Comparison of ENCODE assay signal across 20 cellular contexts in the genomic region with DNA sequence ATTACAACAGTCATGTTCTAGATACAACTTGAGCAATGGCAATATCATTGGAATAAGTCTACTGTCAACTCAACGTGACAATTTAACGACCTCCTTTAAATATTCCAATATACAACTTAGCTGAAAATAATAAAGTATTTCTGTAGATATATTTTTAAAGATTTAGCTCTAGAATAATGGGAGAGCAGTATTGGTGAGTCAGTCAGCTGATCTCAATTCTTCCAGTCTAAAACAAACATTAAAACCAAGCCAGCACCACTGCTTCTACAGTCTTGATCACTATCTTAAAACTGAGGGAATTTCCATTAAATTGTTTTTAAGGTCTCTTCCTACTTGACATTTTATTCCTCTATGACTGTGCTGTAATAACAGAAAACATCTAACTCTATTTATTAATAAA. TPM values are rescaled to one million over a fixed set of nuclear protein-coding genes. Genes with fewer than 3 reads are reported as not detected.
DNase-seq lines count a peak whose midpoint lies in the region; ATAC-seq, FAIRE-seq and TF ChIP-seq lines count a peak whose summit lies in the region.
"Had no signal": no experiment of that assay in that cellular context is flagged by ENCODE, and none has a peak within 500 bp of the region (broad histone marks: within the 10 kb centered on the region; RNA-seq: fewer than 3 reads in every experiment).

No MANE protein-coding gene starts in this region.

- H3K4me1 ChIP-seq in CD4-positive, CD25-positive, alpha-beta regulatory T cell (ENCODE audit: control insufficient read depth, insufficient read depth, low read length, poor library complexity, severe bottlenecking) = peaks cover 25% of the 10 kb centered on the region
- H3K4me1 ChIP-seq in IMR-90 (ENCODE audit: control insufficient read depth, insufficient read depth, low read length) (no peaks in the 10 kb centered on the region), HepG2 (ENCODE audit: insufficient read depth, low read length) (no peaks in the 10 kb centered on the region)

- peaks cover 3% of the 10 kb centered on the region; the same call in 1 of the 2 replicates for H4K20me1 ChIP-seq in IMR-90 (ENCODE audit: insufficient read depth, low read length)
- no peaks in the 10 kb centered on the region for H4K20me1 ChIP-seq in HepG2 (ENCODE audit: insufficient read depth, low read length)

- H3K79me2 ChIP-seq in HepG2 (ENCODE audit: insufficient read depth, low read length) = peaks cover 16% of the 10 kb centered on the region

- TF ChIP-seq CTCF in IMR-90 (conservative IDR thresholded peaks at IDR 0.05; ENCODE audit: low read depth, low read length) = no peak
- no peak for TF ChIP-seq CTCF in brain microvascular endothelial cell (IDR thresholded peaks at IDR 0.05; ENCODE audit: low read depth, low read length, missing control alignments)
- TF ChIP-seq CTCF in HepG2 (CRISPR knock-in tag; IDR thresholded peaks at IDR 0.05) = no peak

- H2BK20ac ChIP-seq in IMR-90 (ENCODE audit: low read depth, low read length) = no peak overlapping the region

- intact Hi-C loops in IMR-90 (cut with micrococcal nuclease) = no loop called here
- intact Hi-C loops in HepG2 (cut with micrococcal nuclease; ENCODE audit: unreplicated experiment) = no loop called here

- no peak overlapping the region for H4K8ac ChIP-seq in IMR-90 (ENCODE audit: low read depth in 2 of 2, low read length in 2 of 2)

- peaks cover 5% of the 10 kb centered on the region for H3K9me1 ChIP-seq in IMR-90 (ENCODE audit: insufficient read depth, low read length)

- H2BK15ac ChIP-seq in IMR-90 (ENCODE audit: low read depth, low read length) = no peak overlapping the region

- no peak overlapping the region for H3K4me2 ChIP-seq in IMR-90 (ENCODE audit: low read depth, low read length)
- no peak overlapping the region for H3K4me2 ChIP-seq in HepG2 (ENCODE audit: low read depth, low read length)

- peaks cover 14 to 32% of the 10 kb centered on the region in 2 experiments for H3K79me1 ChIP-seq in IMR-90 (ENCODE audit: low read depth in 1 of 2, low read length in 2 of 2)

- no peak overlapping the region for H3K4ac ChIP-seq in IMR-90 (ENCODE audit: low read depth, low read length)

- H3K9me3 ChIP-seq in CD4-positive, CD25-positive, alpha-beta regulatory T cell (ENCODE audit: control insufficient read depth in 2 of 2, low read length in 2 of 2) = no peaks in the 10 kb centered on the region
- H3K9me3 ChIP-seq in IMR-90 (ENCODE audit: control insufficient read depth, insufficient read depth, low read length) (no peaks in the 10 kb centered on the region), HepG2 (ENCODE audit: low read length) (no peaks in the 10 kb centered on the region)
- H3K9me3 ChIP-seq: ovary had no signal

- POLR2A ChIA-PET in IMR-90 (lab: Charles Lee; ENCODE audit: unreplicated experiment) = no interaction called here
- POLR2A ChIA-PET in HepG2 (lab: Yijun Ruan, JAX) = no interaction called here

- H3K27me3 Mint-ChIP-seq in CD4-positive, CD25-positive, alpha-beta regulatory T cell = no peaks in the 10 kb centered on the region
- H3K27me3 Mint-ChIP-seq: CD4-positive, alpha-beta T cell; memory B cell had no signal

- CTCF ChIA-PET in IMR-90 (lab: Yijun Ruan, JAX) = no interaction called here
- CTCF ChIA-PET in HepG2 (lab: Yijun Ruan, JAX; ENCODE audit: low intra/inter-chr PET ratio, low total read pairs) = no interaction called here

- no peak overlapping the region for H3K18ac ChIP-seq in IMR-90 (ENCODE audit: low read depth, low read length)

- H3K9ac ChIP-seq in IMR-90 (ENCODE audit: low read depth, low read length) (no peak overlapping the region), HepG2 (ENCODE audit: insufficient read depth, low read depth, low read length) (no peak overlapping the region)

- TF ChIP-seq RAD21 in IMR-90 (IDR thresholded peaks at IDR 0.05; ENCODE audit: low read length) = no peak
- TF ChIP-seq RAD21 in HepG2 (CRISPR knock-in tag; IDR thresholded peaks at IDR 0.05) = no peak

- no peak overlapping the region for H3K23ac ChIP-seq in IMR-90 (ENCODE audit: low read depth, low read length)

- no peak overlapping the region for H4K91ac ChIP-seq in IMR-90 (ENCODE audit: insufficient read depth, low read depth, low read length)

- in situ Hi-C loops in IMR-90 (cut with MboI; ENCODE audit: low sequenced_read_pairs) = no loop called here
- in situ Hi-C loops in brain microvascular endothelial cell (cut with HindIII; ENCODE audit: low pct_ligation_motif_present, low sequenced_read_pairs) = no loop called here
- in situ Hi-C loops in HepG2 (cut with HindIII; ENCODE audit: extremely low pct_ligation_motif_present, low pct_unique_long_range_greater_than_20kb) = no loop called here

- no CpG with 5 or more reads among the region's 2 CpGs for WGBS in IMR-90 (ENCODE audit: extremely low coverage in 2 of 2, insufficient read length in 1 of 2), 2 experiments
- WGBS in HepG2 (ENCODE audit: low lambda C conversion rate) = 97% methylated on average over 2 of the region's 2 CpGs

- TF ChIP-seq EP300 in HepG2 (IDR thresholded peaks at IDR 0.05; ENCODE audit: low read depth in 2 of 2, low read length in 2 of 2) (no peak), HepG2 (CRISPR knock-in tag; IDR thresholded peaks at IDR 0.05; ENCODE audit: borderline replicate concordance) (no peak)

- H3K27me3 ChIP-seq in CD4-positive, CD25-positive, alpha-beta regulatory T cell (ENCODE audit: control insufficient read depth, insufficient read depth, low read length) = no peaks in the 10 kb centered on the region
- no peaks in the 10 kb centered on the region for H3K27me3 ChIP-seq in IMR-90 (ENCODE audit: control insufficient read depth, insufficient read depth, low read length)
- H3K27me3 ChIP-seq in brain microvascular endothelial cell (replicated peaks) = no peaks in the 10 kb centered on the region
- H3K27me3 ChIP-seq in HepG2 (ENCODE audit: control insufficient read depth in 1 of 2, insufficient read depth in 2 of 2, low read length in 2 of 2) = no peaks in the 10 kb centered on the region
- H3K27me3 ChIP-seq: dorsolateral prefrontal cortex, ovary had no signal

- no peak overlapping the region for H2AK9ac ChIP-seq in IMR-90 (replicated peaks; ENCODE audit: low read depth, low read length, poor library complexity)

- no peak overlapping the region for H3K4me3 Mint-ChIP-seq in CD4-positive, CD25-positive, alpha-beta regulatory T cell
- H3K4me3 Mint-ChIP-seq: CD4-positive, alpha-beta T cell; H9; memory B cell had no signal

- no peak for FAIRE-seq in HepG2 (lab: Jason Lieb, UNC)

- H2AK5ac ChIP-seq in IMR-90 (ENCODE audit: low read depth, low read length) = no peak overlapping the region

- peaks cover 37 to 68% (median 51%) of the 10 kb centered on the region in 4 donors for H3K4me1 Mint-ChIP-seq in CD4-positive, CD25-positive, alpha-beta regulatory T cell

- H3K9me3 Mint-ChIP-seq in CD4-positive, CD25-positive, alpha-beta regulatory T cell = peaks cover 0 to 3% (median 0%) of the 10 kb centered on the region in 7 donors
- H3K9me3 Mint-ChIP-seq: CD4-positive, alpha-beta T cell; H9; memory B cell had no signal

- H2BK120ac ChIP-seq in IMR-90 (ENCODE audit: low read depth, low read length) = no peak overlapping the region

- DNase-seq in CD4-positive, CD25-positive, alpha-beta regulatory T cell = no peak
- DNase-seq in IMR-90 = peak; percentile 64
- peak; percentile 37 for DNase-seq in brain microvascular endothelial cell
- DNase-seq in HepG2 (ENCODE audit: low spot score) = no peak
- DNase-seq in pons (ENCODE audit: low spot score) = no peak
- no peak for DNase-seq in DMS153 (lab: John Stamatoyannopoulos, UW)
- no peak for DNase-seq in D341Med (ENCODE audit: low spot score)
- DNase-seq: activated CD4-positive, alpha-beta T cell treated with anti-CD3 and anti-CD28 coated beads for 4 hours; CD4-positive, alpha-beta T cell; dorsolateral prefrontal cortex; H9; kidney; NCI-H1417; NCI-H510A treated with DMSO at 0.1 percent for 48 hours; ovary; stimulated activated CD4-positive, alpha-beta T cell treated with anti-CD3 and anti-CD28 coated beads, Interleukin-15, amount 100 ng/mL, for 24 hours had no signal

- no peak overlapping the region for H4K5ac ChIP-seq in IMR-90 (ENCODE audit: low read depth, low read length)

- H3K27ac Mint-ChIP-seq in CD4-positive, CD25-positive, alpha-beta regulatory T cell = no peak overlapping the region
- H3K27ac Mint-ChIP-seq: CD4-positive, alpha-beta T cell; H9; memory B cell had no signal

- no peak overlapping the region for H3K14ac ChIP-seq in IMR-90 (replicated peaks; ENCODE audit: low read depth, low read length)

- no peak for TF ChIP-seq POLR2A in IMR-90 (IDR thresholded peaks at IDR 0.05; ENCODE audit: low read depth, low read length)
- no peak for TF ChIP-seq POLR2A in HepG2 (IDR thresholded peaks at IDR 0.05; ENCODE audit: insufficient read depth in 1 of 2, low read depth in 2 of 2, low read length in 2 of 2)

- dilution Hi-C loops in IMR-90 (cut with HindIII; ENCODE audit: low sequenced_read_pairs, unreplicated experiment) = no loop called here

- no peak for ATAC-seq in CD4-positive, CD25-positive, alpha-beta regulatory T cell (ENCODE audit: low read depth in 2 of 2)
- ATAC-seq in IMR-90 (ENCODE audit: low read depth) (peak; percentile 61), HepG2 (no peak), GM18873 (IDR thresholded peaks at IDR 0.05; ENCODE audit: low FRiP score, unreplicated experiment) (no peak)
- ATAC-seq: sciatic nerve had no signal

- peaks cover 17% of the 10 kb centered on the region for H3K36me3 ChIP-seq in CD4-positive, CD25-positive, alpha-beta regulatory T cell (ENCODE audit: control insufficient read depth, insufficient read depth, low read length)
- H3K36me3 ChIP-seq in IMR-90 (ENCODE audit: control insufficient read depth, insufficient read depth, low read length) (0 out of 2 replicates have a peak, but pooled peaks cover 2% of the 10 kb centered on the region), brain microvascular endothelial cell (replicated peaks) (no peaks in the 10 kb centered on the region), HepG2 (replicated peaks in 1 of 2; ENCODE audit: control insufficient read depth in 1 of 2, insufficient read depth in 2 of 2, low read length in 2 of 2) (peaks cover 2 to 24% of the 10 kb centered on the region in 2 experiments)
- H3K36me3 ChIP-seq: ovary had no signal

- no peak overlapping the region for H2AFZ ChIP-seq in IMR-90 (replicated peaks; ENCODE audit: low read length, poor library complexity)
- no peak overlapping the region for H2AFZ ChIP-seq in HepG2 (ENCODE audit: low read length)

- no TSS peak for BruUV-seq in IMR-90 (replicated peaks; lab: Mats Ljungman, UMichigan)
- no TSS peak for BruUV-seq in HepG2 (replicated peaks; lab: Mats Ljungman, UMichigan)

- no peak overlapping the region for H3K27ac ChIP-seq in CD4-positive, CD25-positive, alpha-beta regulatory T cell (ENCODE audit: insufficient read depth, low read length, poor library complexity, severe bottlenecking)
- no peak overlapping the region for H3K27ac ChIP-seq in IMR-90 (ENCODE audit: insufficient read depth, low read length)
- H3K27ac ChIP-seq in brain microvascular endothelial cell = no peak overlapping the region
- H3K27ac ChIP-seq in HepG2 (ENCODE audit: extremely low read length, insufficient read depth, low read length) = no peak overlapping the region
- H3K27ac ChIP-seq: dorsolateral prefrontal cortex, ovary, RWPE1 had no signal

- no peak overlapping the region for H2BK5ac ChIP-seq in IMR-90 (ENCODE audit: low read depth, low read length, poor library complexity, severe bottlenecking)

- no peak overlapping the region for H3K56ac ChIP-seq in IMR-90 (ENCODE audit: extremely low read depth, insufficient read depth, low read length)

- peak overlapping the region; percentile 14 for H3K4me3 ChIP-seq in CD4-positive, CD25-positive, alpha-beta regulatory T cell (ENCODE audit: low read depth, low read length)
- H3K4me3 ChIP-seq in IMR-90 (ENCODE audit: insufficient read depth, low read depth, low read length) (no peak overlapping the region), brain microvascular endothelial cell (ENCODE audit: low read depth, low read length) (no peak overlapping the region), HepG2 (replicated peaks in 1 of 3; ENCODE audit: insufficient read depth in 1 of 3, low read depth in 2 of 3, low read length in 3 of 3) (no peak overlapping the region)
- H3K4me3 ChIP-seq: dorsolateral prefrontal cortex, ovary had no signal

- H3K36me3 Mint-ChIP-seq in CD4-positive, CD25-positive, alpha-beta regulatory T cell = peaks cover 41% of the 10 kb centered on the region

RNA-seq across cellular contexts. Expression of a gene that starts 38.2 kb away (rescaled TPM):
- total RNA-seq in CD4-positive, CD25-positive, alpha-beta regulatory T cell = 50.2 TPM
- 100 to 1,000 TPM; 127 to 145 (median 130) TPM for polyA plus RNA-seq in CD4-positive, CD25-positive, alpha-beta regulatory T cell
- 21.3 and 60.8 TPM in 2 replicates for total RNA-seq in IMR-90 (2012; rRNA removed)
- 33.4 and 34.5 TPM in 2 replicates for polyA plus RNA-seq in IMR-90 (2012; rRNA removed)
- polyA plus RNA-seq in IMR-90 (2012; cell fraction: cytosol; rRNA removed) = 36.6 and 39.1 TPM in 2 replicates
- polyA plus RNA-seq in IMR-90 (2012; cell fraction: nucleus; rRNA removed; ENCODE audit: low replicate concordance) = 16.3 and 34.0 TPM in 2 replicates
- 186 and 215 TPM in 2 replicates for total RNA-seq in HepG2 (2016; rRNA removed; fragmentation: Illumina TruSeq; extraction: Trizol)
- 27.0 and 31.6 TPM in 2 replicates for total RNA-seq in HepG2 (2016; cell fraction: cytosol; rRNA removed; fragmentation: Illumina TruSeq; extraction: Trizol; ENCODE audit: low read depth)
- total RNA-seq in HepG2 (2016; cell fraction: insoluble cytoplasmic fraction; rRNA removed; fragmentation: Illumina TruSeq; extraction: Trizol) = 183 and 212 TPM in 2 replicates
- 65.5 and 72.1 TPM in 2 replicates for total RNA-seq in HepG2 (2016; cell fraction: membrane; rRNA removed; fragmentation: Illumina TruSeq; extraction: Trizol)
- total RNA-seq in HepG2 (2016; cell fraction: nucleus; rRNA removed; fragmentation: Illumina TruSeq; extraction: Trizol) = 69.4 and 79.5 TPM in 2 replicates
- polyA plus RNA-seq in HepG2 (2011; rRNA removed) = 30.1 and 37.8 TPM in 2 replicates
- 47.4 and 53.1 TPM in 2 replicates for polyA plus RNA-seq in HepG2 (2011; cell fraction: cytosol; rRNA removed)
- polyA plus RNA-seq in HepG2 (2011; cell fraction: nucleus; rRNA removed) = 23.4 and 23.5 TPM in 2 replicates
- 60.3 and 94.1 TPM in 2 replicates for polyA plus RNA-seq in HepG2 (2012)
- polyA plus RNA-seq in HepG2 (2016; cell fraction: cytosol; fragmentation: Illumina TruSeq; extraction: Trizol; ENCODE audit: low read depth) = 30.5 and 34.4 TPM in 2 replicates
- polyA plus RNA-seq in HepG2 (2016; cell fraction: insoluble cytoplasmic fraction; fragmentation: Illumina TruSeq; extraction: Trizol; ENCODE audit: low read depth) = 240 and 243 TPM in 2 replicates
- polyA plus RNA-seq in HepG2 (2016; cell fraction: membrane; fragmentation: Illumina TruSeq; extraction: Trizol; ENCODE audit: low read depth) = 60.8 and 65.8 TPM in 2 replicates
- 136 and 138 TPM in 2 replicates for polyA plus RNA-seq in HepG2 (2016; cell fraction: nucleus; fragmentation: Illumina TruSeq; extraction: Trizol; ENCODE audit: insufficient read depth, low read depth)
- 4.3 and 4.6 TPM in 2 replicates for polyA minus RNA-seq in HepG2 (2011; rRNA and poly(A)+ RNA removed; ENCODE audit: low replicate concordance)
- polyA minus RNA-seq in HepG2 (2011; cell fraction: cytosol; rRNA and poly(A)+ RNA removed) = 13.1 and 18.6 TPM in 2 replicates
- polyA minus RNA-seq in HepG2 (2011; cell fraction: nucleus; rRNA and poly(A)+ RNA removed) = 26.5 and 26.9 TPM in 2 replicates

RNA-seq across cellular contexts. Expression of a gene that starts 58.3 kb away (rescaled TPM):
- total RNA-seq in CD4-positive, CD25-positive, alpha-beta regulatory T cell = 85.5 TPM
- polyA plus RNA-seq in CD4-positive, CD25-positive, alpha-beta regulatory T cell = 10 to 100 TPM in 2 of 4 donors, 1 to 10 TPM in 2; 5.6 to 11.1 (median 8.8) TPM
- total RNA-seq in IMR-90 (2012; rRNA removed) = 17.7 and 23.3 TPM in 2 replicates
- polyA plus RNA-seq in IMR-90 (2012; rRNA removed) = 22.1 and 27.8 TPM in 2 replicates
- polyA plus RNA-seq in IMR-90 (2012; cell fraction: cytosol; rRNA removed) = 4.6 and 5.4 TPM in 2 replicates
- 3.0 and 31.7 TPM in 2 replicates for polyA plus RNA-seq in IMR-90 (2012; cell fraction: nucleus; rRNA removed; ENCODE audit: low replicate concordance)
- 30.6 and 40.8 TPM in 2 replicates for total RNA-seq in HepG2 (2016; rRNA removed; fragmentation: Illumina TruSeq; extraction: Trizol)
- 49.4 and 57.5 TPM in 2 replicates for total RNA-seq in HepG2 (2016; cell fraction: cytosol; rRNA removed; fragmentation: Illumina TruSeq; extraction: Trizol; ENCODE audit: low read depth)
- total RNA-seq in HepG2 (2016; cell fraction: insoluble cytoplasmic fraction; rRNA removed; fragmentation: Illumina TruSeq; extraction: Trizol) = 29.2 and 36.4 TPM in 2 replicates
- total RNA-seq in HepG2 (2016; cell fraction: membrane; rRNA removed; fragmentation: Illumina TruSeq; extraction: Trizol) = 51.1 and 60.2 TPM in 2 replicates
- 28.5 and 30.5 TPM in 2 replicates for total RNA-seq in HepG2 (2016; cell fraction: nucleus; rRNA removed; fragmentation: Illumina TruSeq; extraction: Trizol)
- polyA plus RNA-seq in HepG2 (2011; rRNA removed) = 22.4 and 26.6 TPM in 2 replicates
- polyA plus RNA-seq in HepG2 (2011; cell fraction: cytosol; rRNA removed) = 14.8 and 16.2 TPM in 2 replicates
- 22.9 TPM in 2 replicates for polyA plus RNA-seq in HepG2 (2011; cell fraction: nucleus; rRNA removed)
- 32.6 and 36.1 TPM in 2 replicates for polyA plus RNA-seq in HepG2 (2012)
- 8.1 and 8.7 TPM in 2 replicates for polyA plus RNA-seq in HepG2 (2016; cell fraction: cytosol; fragmentation: Illumina TruSeq; extraction: Trizol; ENCODE audit: low read depth)
- 43.1 and 50.7 TPM in 2 replicates for polyA plus RNA-seq in HepG2 (2016; cell fraction: insoluble cytoplasmic fraction; fragmentation: Illumina TruSeq; extraction: Trizol; ENCODE audit: low read depth)
- 23.5 and 24.1 TPM in 2 replicates for polyA plus RNA-seq in HepG2 (2016; cell fraction: membrane; fragmentation: Illumina TruSeq; extraction: Trizol; ENCODE audit: low read depth)
- 49.1 and 54.5 TPM in 2 replicates for polyA plus RNA-seq in HepG2 (2016; cell fraction: nucleus; fragmentation: Illumina TruSeq; extraction: Trizol; ENCODE audit: insufficient read depth, low read depth)
- polyA minus RNA-seq in HepG2 (2011; rRNA and poly(A)+ RNA removed; ENCODE audit: low replicate concordance) = 9.6 and 10.2 TPM in 2 replicates
- 26.9 and 31.1 TPM in 2 replicates for polyA minus RNA-seq in HepG2 (2011; cell fraction: cytosol; rRNA and poly(A)+ RNA removed)
- polyA minus RNA-seq in HepG2 (2011; cell fraction: nucleus; rRNA and poly(A)+ RNA removed) = 31.8 and 37.2 TPM in 2 replicates

Comparison
In these comparisons a context has a peak if more than half of its experiments do, and no peak if none do; other contexts are left out.
1. DNase-seq: peak in IMR-90 (single experiment) and brain microvascular endothelial cell (single experiment); none in CD4-positive, CD25-positive, alpha-beta regulatory T cell (0 of 3), HepG2 (single experiment), pons (single experiment), DMS153 (single experiment) and D341Med (single experiment).